Comparison of ENCODE assay signal across 19 cellular contexts in genomic region chr14:81233615-81234014, GRCh38.
"Had no signal": no experiment of that assay in that cellular context is flagged by ENCODE, and none has a peak within 500 bp of the region (broad histone marks: within the 10 kb centered on the region; RNA-seq: fewer than 3 reads in every experiment).

No MANE protein-coding gene starts in this region.

- H3K27me3 ChIP-seq: dorsolateral prefrontal cortex, esophagus squamous epithelium, gastrocnemius medialis, heart right ventricle, left lung had no signal

- H3K36me3 Mint-ChIP-seq: naive B cell had no signal

- H3K9me3 ChIP-seq: esophagus squamous epithelium, gastrocnemius medialis, left lung, lower lobe of right lung, mucosa of descending colon had no signal

- DNase-seq: dorsolateral prefrontal cortex; effector CD4-positive, alpha-beta T cell; effector memory CD4-positive, alpha-beta T cell; esophagus squamous epithelium; foreskin melanocyte; gastrocnemius medialis; glutamatergic neuron; head of caudate nucleus; heart right ventricle; hippocampal formation; left cardiac atrium; left lung; left ventricle myocardium superior; lower lobe of right lung; mesenchymal stem cell; mucosa of descending colon; naive B cell had no signal

- H3K4me3 Mint-ChIP-seq: mesothelial cell of epicardium, naive B cell had no signal

- H3K27ac ChIP-seq: coronary artery, dorsolateral prefrontal cortex, esophagus squamous epithelium, gastrocnemius medialis, heart right ventricle, left lung, lower lobe of right lung had no signal

- H3K36me3 ChIP-seq: esophagus squamous epithelium, gastrocnemius medialis, heart right ventricle, left lung, lower lobe of right lung had no signal

- ATAC-seq: gastrocnemius medialis, heart right ventricle, left cardiac atrium, left lung, left ventricle myocardium superior, lower lobe of right lung, mucosa of descending colon had no signal

- H3K4me1 ChIP-seq: esophagus squamous epithelium, gastrocnemius medialis, heart right ventricle, left lung, lower lobe of right lung had no signal

- H3K4me3 ChIP-seq: coronary artery, dorsolateral prefrontal cortex, esophagus squamous epithelium, gastrocnemius medialis, heart right ventricle, left lung, lower lobe of right lung, mucosa of descending colon had no signal
